In the genomic region with DNA sequence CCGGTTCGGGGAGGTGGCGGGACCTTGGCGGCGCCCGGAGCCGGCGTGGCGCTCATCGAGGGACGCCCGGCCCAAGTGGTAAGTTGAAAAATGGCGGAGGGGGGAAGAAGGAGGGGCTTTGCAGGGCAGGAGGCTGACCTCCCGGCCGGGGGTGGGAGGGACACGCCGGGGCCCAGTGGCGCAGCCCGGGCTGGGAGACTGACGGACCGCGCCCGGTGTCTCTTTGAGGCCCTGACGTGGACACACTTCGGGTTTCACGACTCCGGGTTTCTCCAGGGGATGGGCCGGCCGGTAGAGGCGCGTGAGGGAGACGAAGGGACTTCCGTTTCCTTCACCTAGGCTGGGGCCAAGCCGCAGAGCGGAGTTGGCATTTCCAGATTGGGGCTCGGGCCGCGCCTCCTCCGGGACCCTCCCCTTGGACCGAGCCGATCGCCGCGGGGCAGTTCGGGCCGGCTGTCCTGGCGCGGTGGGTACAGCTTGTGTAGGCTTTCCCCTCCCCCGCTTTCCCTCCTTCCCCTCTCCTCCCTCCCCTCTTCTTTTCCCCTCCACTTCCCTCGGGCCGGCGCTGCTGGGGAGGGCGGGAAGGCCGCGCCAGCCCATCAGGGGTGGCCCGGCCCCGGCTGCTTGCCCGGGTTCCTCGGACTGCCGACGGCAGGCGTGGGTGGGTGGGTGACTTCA, we compare ENCODE assay signal across 8 cellular contexts. TPM values are rescaled to one million over a fixed set of nuclear protein-coding genes. Genes with fewer than 3 reads are reported as not detected.
DNase-seq lines count a peak whose midpoint lies in the region; ATAC-seq and TF ChIP-seq lines count a peak whose summit lies in the region.

A gene (plus strand): TSS at position 226 of the 678 bp plus-strand sequence. CDS start 25,610 bp downstream, outside the sequence.

- peak within 1 kb of the TSS; percentile 78 for H3K4me2 ChIP-seq in smooth muscle cell

- H3K9ac ChIP-seq in iPS-20b (ENCODE audit: low read depth, low read length) (peak within 1 kb of the TSS; percentile 89), smooth muscle cell (ENCODE audit: low read depth) (peak within 1 kb of the TSS; percentile 88)

- H3K79me2 ChIP-seq in smooth muscle cell (ENCODE audit: low read depth): peaks cover 39% of the 10 kb centered on the region

- no peaks in the 10 kb centered on the region for H4K20me1 ChIP-seq in smooth muscle cell (ENCODE audit: low read depth)

- TF ChIP-seq POLR2A in breast epithelium (IDR thresholded peaks at IDR 0.05): peak; percentile 32

- peak; percentile 68 for ATAC-seq in HG02938 (IDR thresholded peaks at IDR 0.05; ENCODE audit: unreplicated experiment)

- intact Hi-C loops in breast epithelium (cut with DNase I; ENCODE audit: low total_unique reads): loop anchor here (10.0 kb wide), 1 partner anchor 135 kb away; no protein-coding TSS in a partner anchor

- H2AFZ ChIP-seq in smooth muscle cell (ENCODE audit: low read depth): peak within 1 kb of the TSS; percentile 63

- peak within 1 kb of the TSS; percentile 65 to 78 (median 66) for H3K4me3 ChIP-seq in breast epithelium
- H3K4me3 ChIP-seq in iPS-20b (ENCODE audit: low read length): peak within 1 kb of the TSS; percentile 81
- H3K4me3 ChIP-seq in smooth muscle cell: peak within 1 kb of the TSS; percentile 73

- WGBS in smooth muscle cell (ENCODE audit: low lambda C conversion rate): 40% methylated on average over 26 of the region's 62 CpGs

- H3K27me3 ChIP-seq in breast epithelium (peaks cover 0 to 3% of the 10 kb centered on the region in 2 donors), iPS-20b (ENCODE audit: insufficient read depth, low read length) (no peaks in the 10 kb centered on the region), smooth muscle cell (ENCODE audit: low read depth) (no peaks in the 10 kb centered on the region)

- no peaks in the 10 kb centered on the region for H3K4me1 ChIP-seq in breast epithelium
- no peaks in the 10 kb centered on the region; the same call in 1 of the 2 replicates for H3K4me1 ChIP-seq in iPS-20b (ENCODE audit: insufficient read depth, low read length)
- peaks cover 6% of the 10 kb centered on the region for H3K4me1 ChIP-seq in smooth muscle cell (ENCODE audit: low read depth)

- TF ChIP-seq CTCF in VCaP (conservative IDR thresholded peaks at IDR 0.05) (no peak), breast epithelium (IDR thresholded peaks at IDR 0.05) (no peak), smooth muscle cell (IDR thresholded peaks at IDR 0.05; ENCODE audit: borderline replicate concordance, insufficient read depth, poor library complexity, severe bottlenecking) (no peak)

- no peaks in the 10 kb centered on the region for H3F3A ChIP-seq in smooth muscle cell (ENCODE audit: low read depth)

- H3K9me3 ChIP-seq in breast epithelium (no peaks in the 10 kb centered on the region), iPS-20b (ENCODE audit: insufficient read depth, low read depth, low read length) (no peaks in the 10 kb centered on the region), smooth muscle cell (replicated peaks; ENCODE audit: low read depth) (no peaks in the 10 kb centered on the region)

- peak within 1 kb of the TSS; percentile 82 for H3K27ac ChIP-seq in VCaP
- H3K27ac ChIP-seq in breast epithelium: peak within 1 kb of the TSS; percentile 97 to 98
- H3K27ac ChIP-seq in iPS-20b (ENCODE audit: low read length): peak within 1 kb of the TSS; percentile 81
- H3K27ac ChIP-seq in smooth muscle cell (ENCODE audit: low read depth): peak within 1 kb of the TSS; percentile 88

- H3K36me3 ChIP-seq in breast epithelium (no peaks in the 10 kb centered on the region), iPS-20b (ENCODE audit: insufficient read depth, low read depth, low read length) (no peaks in the 10 kb centered on the region), smooth muscle cell (ENCODE audit: low read depth) (no peaks in the 10 kb centered on the region)

- peak; percentile 89 for DNase-seq in NK-92 treated with Interleukin-12 subunit alpha and Interleukin-12 subunit beta, amount 100 ng/mL, for 24 hours (lab: John Stamatoyannopoulos, UW)
- no peak for DNase-seq in NK-92 (lab: John Stamatoyannopoulos, UW; ENCODE audit: unreplicated experiment)
- DNase-seq in NCI-H2107 (lab: John Stamatoyannopoulos, UW): peak; percentile 54
- DNase-seq in breast epithelium (ENCODE audit: low spot score in 2 of 2): peak; percentile 75 to 76
- peak; percentile 40 for DNase-seq in smooth muscle cell (lab: John Stamatoyannopoulos, UW; ENCODE audit: unreplicated experiment)

RNA-seq across cellular contexts. Expression of the gene that starts here (rescaled TPM):
- total RNA-seq in breast epithelium (10 to 100 TPM; 38.7 to 47.6 (median 44.2) TPM), smooth muscle cell (24.5 and 37.7 TPM in 2 replicates)
- 8.5 and 12.4 TPM in 2 replicates for polyA plus RNA-seq in smooth muscle cell
